In the genomic region with DNA sequence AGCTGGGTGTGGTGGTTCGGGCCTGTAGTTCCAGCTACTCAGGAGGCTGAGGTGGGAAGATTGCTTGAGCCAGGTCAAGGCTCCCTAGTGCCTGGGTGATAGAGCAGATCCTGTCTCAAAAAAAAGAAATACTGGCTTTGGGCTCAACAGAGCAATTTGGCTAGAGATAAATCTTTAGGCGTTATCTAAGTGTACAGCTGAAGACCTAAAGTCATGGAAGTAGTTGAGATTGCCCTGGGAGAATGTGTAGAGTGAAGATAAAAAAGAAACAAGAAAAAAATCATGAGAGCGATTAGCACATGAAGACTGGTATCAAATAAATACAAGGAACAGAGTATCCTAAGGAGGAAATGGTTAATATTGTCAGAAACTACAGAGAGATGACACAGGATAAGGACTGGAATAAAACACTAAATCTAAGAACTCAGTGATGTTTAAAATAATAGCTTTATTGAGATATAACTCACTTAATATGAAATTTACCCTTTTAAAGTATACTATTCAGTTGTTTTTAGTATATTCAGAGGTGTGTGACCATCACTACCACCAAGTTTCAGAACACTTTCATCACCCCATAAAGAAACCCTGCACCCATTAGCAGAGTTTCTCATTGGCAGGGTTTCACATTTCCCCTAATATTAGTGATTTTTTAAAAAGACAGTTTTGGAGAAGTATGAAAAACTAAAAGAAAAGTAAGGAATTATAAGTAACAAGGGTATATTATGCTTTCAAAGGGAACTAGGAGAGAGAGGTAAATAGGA, we compare ENCODE assay signal across 1 cellular context.
TF ChIP-seq lines count a peak whose summit lies in the region.

No MANE protein-coding gene starts in this region.

TF ChIP-seq in GM23338, 12 proteins besides CTCF, POLR2A, EP300 and RAD21 (continued from another document):
- TF ChIP-seq, protein P1, sequence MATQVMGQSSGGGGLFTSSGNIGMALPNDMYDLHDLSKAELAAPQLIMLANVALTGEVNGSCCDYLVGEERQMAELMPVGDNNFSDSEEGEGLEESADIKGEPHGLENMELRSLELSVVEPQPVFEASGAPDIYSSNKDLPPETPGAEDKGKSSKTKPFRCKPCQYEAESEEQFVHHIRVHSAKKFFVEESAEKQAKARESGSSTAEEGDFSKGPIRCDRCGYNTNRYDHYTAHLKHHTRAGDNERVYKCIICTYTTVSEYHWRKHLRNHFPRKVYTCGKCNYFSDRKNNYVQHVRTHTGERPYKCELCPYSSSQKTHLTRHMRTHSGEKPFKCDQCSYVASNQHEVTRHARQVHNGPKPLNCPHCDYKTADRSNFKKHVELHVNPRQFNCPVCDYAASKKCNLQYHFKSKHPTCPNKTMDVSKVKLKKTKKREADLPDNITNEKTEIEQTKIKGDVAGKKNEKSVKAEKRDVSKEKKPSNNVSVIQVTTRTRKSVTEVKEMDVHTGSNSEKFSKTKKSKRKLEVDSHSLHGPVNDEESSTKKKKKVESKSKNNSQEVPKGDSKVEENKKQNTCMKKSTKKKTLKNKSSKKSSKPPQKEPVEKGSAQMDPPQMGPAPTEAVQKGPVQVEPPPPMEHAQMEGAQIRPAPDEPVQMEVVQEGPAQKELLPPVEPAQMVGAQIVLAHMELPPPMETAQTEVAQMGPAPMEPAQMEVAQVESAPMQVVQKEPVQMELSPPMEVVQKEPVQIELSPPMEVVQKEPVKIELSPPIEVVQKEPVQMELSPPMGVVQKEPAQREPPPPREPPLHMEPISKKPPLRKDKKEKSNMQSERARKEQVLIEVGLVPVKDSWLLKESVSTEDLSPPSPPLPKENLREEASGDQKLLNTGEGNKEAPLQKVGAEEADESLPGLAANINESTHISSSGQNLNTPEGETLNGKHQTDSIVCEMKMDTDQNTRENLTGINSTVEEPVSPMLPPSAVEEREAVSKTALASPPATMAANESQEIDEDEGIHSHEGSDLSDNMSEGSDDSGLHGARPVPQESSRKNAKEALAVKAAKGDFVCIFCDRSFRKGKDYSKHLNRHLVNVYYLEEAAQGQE (IDR thresholded peaks at IDR 0.05; ENCODE audit: unreplicated experiment), result no peak
- TF ChIP-seq ZNF114 (CRISPR knock-in tag; IDR thresholded peaks at IDR 0.05), result no peak
